8 cellular contexts compared by ENCODE assay signal in genomic region chr21:34846214-34846575, GRCh38.
A peak's percentile ranks its signal among the peaks of the same experiment; 100 is the strongest.
DNase-seq lines count a peak whose midpoint lies in the region; ATAC-seq and TF ChIP-seq lines count a peak whose summit lies in the region.
"Had no signal": no experiment of that assay in that cellular context is flagged by ENCODE, and none has a peak within 500 bp of the region (broad histone marks: within the 10 kb centered on the region; RNA-seq: fewer than 3 reads in every experiment).

No MANE protein-coding gene starts in this region.

- H3K9me2 ChIP-seq in HCT116 (ENCODE audit: insufficient read depth), result no peaks in the 10 kb centered on the region

- no peaks in the 10 kb centered on the region for H4K20me1 ChIP-seq in HCT116 (ENCODE audit: insufficient read depth)
- peaks cover 98% of the 10 kb centered on the region for H4K20me1 ChIP-seq in smooth muscle cell (ENCODE audit: low read depth)

- no peak overlapping the region for H2AFZ ChIP-seq in HCT116 (ENCODE audit: low read depth, low read length, poor library complexity, severe bottlenecking)
- no peak overlapping the region for H2AFZ ChIP-seq in smooth muscle cell (ENCODE audit: low read depth)

- H3K79me2 ChIP-seq in HCT116 (ENCODE audit: insufficient read depth, low read length) (peaks cover 32% of the 10 kb centered on the region), smooth muscle cell (ENCODE audit: low read depth) (peaks cover 77% of the 10 kb centered on the region)

- no peak for TF ChIP-seq RAD21 in HCT116 (IDR thresholded peaks at IDR 0.05; ENCODE audit: low read depth)

- ATAC-seq in HCT116 (peak; percentile 47), foreskin keratinocyte (no peak), HG02852 (IDR thresholded peaks at IDR 0.05; ENCODE audit: unreplicated experiment) (no peak), HG02588 (IDR thresholded peaks at IDR 0.05; ENCODE audit: unreplicated experiment) (no peak)

- H3K9ac ChIP-seq in HCT116 (ENCODE audit: low read length), result peak overlapping the region; percentile 57
- H3K9ac ChIP-seq in smooth muscle cell (ENCODE audit: low read depth), result peak overlapping the region; percentile 6

- DNase-seq in HCT116 (ENCODE audit: low read depth, low spot score), result no peak
- DNase-seq in SJCRH30, result peak in 1 of 2 experiments; percentile 54
- DNase-seq in foreskin keratinocyte, result no peak
- DNase-seq in smooth muscle cell (lab: John Stamatoyannopoulos, UW; ENCODE audit: unreplicated experiment), result no peak
- DNase-seq in NOMO-1 treated with DMSO at 0.1 percent for 48 hours (lab: John Stamatoyannopoulos, UW; ENCODE audit: unreplicated experiment), result no peak
- DNase-seq: GOT3 had no signal

- H3K27ac ChIP-seq in HCT116 (ENCODE audit: low read depth, low read length) (peak overlapping the region; percentile 65), SJCRH30 (peak overlapping the region; percentile 24), foreskin keratinocyte (peak overlapping the region; percentile 54), smooth muscle cell (ENCODE audit: low read depth) (peak overlapping the region; percentile 92)

- peaks cover 57 to 60% of the 10 kb centered on the region in 2 experiments for H3K4me1 ChIP-seq in HCT116 (ENCODE audit: control insufficient read depth in 1 of 2, insufficient read depth in 2 of 2, low read length in 2 of 2)
- peaks cover 29% of the 10 kb centered on the region for H3K4me1 ChIP-seq in SJCRH30
- peaks cover 40% of the 10 kb centered on the region for H3K4me1 ChIP-seq in foreskin keratinocyte
- peaks cover 30% of the 10 kb centered on the region for H3K4me1 ChIP-seq in smooth muscle cell (ENCODE audit: low read depth)

- CTCF ChIA-PET in HCT116 (lab: Charles Lee), result interaction anchor here (1.0 to 2.5 kb wide), 4 partner anchors 9 to 154 kb away, joined by 4 to 11 read pairs (median 6); no protein-coding TSS in a partner anchor

- H3K9me3 ChIP-seq in HCT116 (ENCODE audit: control insufficient read depth in 1 of 2, insufficient read depth in 1 of 2, low read depth in 1 of 2, low read length in 2 of 2) (no peaks in the 10 kb centered on the region), SJCRH30 (replicated peaks) (no peaks in the 10 kb centered on the region), smooth muscle cell (replicated peaks; ENCODE audit: low read depth) (no peaks in the 10 kb centered on the region)

- TF ChIP-seq CTCF in HCT116 (IDR thresholded peaks at IDR 0.05 in 2 of 3, conservative IDR thresholded peaks at IDR 0.05 in 1 of 3; ENCODE audit: borderline replicate concordance in 1 of 3, insufficient read depth in 1 of 3, low read depth in 2 of 3, low read length in 2 of 3), result no peak
- TF ChIP-seq CTCF in foreskin keratinocyte (conservative IDR thresholded peaks at IDR 0.05), result no peak
- TF ChIP-seq CTCF in smooth muscle cell (IDR thresholded peaks at IDR 0.05; ENCODE audit: borderline replicate concordance, insufficient read depth, poor library complexity, severe bottlenecking), result no peak

- WGBS in smooth muscle cell (ENCODE audit: low lambda C conversion rate), result 40% methylated on average over 2 of the region's 2 CpGs

- intact Hi-C loops in HCT116 (cut with micrococcal nuclease), result loop anchor here (1.0 kb wide), 1 partner anchor 101 kb away; no protein-coding TSS in a partner anchor

- peaks cover 2 to 21% of the 10 kb centered on the region in 2 experiments; a peak in 2 of 4 replicates for H3K36me3 ChIP-seq in HCT116 (ENCODE audit: control insufficient read depth in 1 of 2, insufficient read depth in 2 of 2, low read length in 2 of 2)
- peaks cover 42% of the 10 kb centered on the region for H3K36me3 ChIP-seq in SJCRH30
- H3K36me3 ChIP-seq in smooth muscle cell (ENCODE audit: low read depth), result peaks cover 10% of the 10 kb centered on the region

- RAD21 ChIA-PET in HCT116 (lab: Charles Lee; ENCODE audit: low non-redundant PET in 1 of 2, low total read pairs in 2 of 2, uncharacterized antibody in 2 of 2, unreplicated experiment in 2 of 2), result interaction anchor here (0.7 to 2.0 kb wide), 12 partner anchors 10 to 192 kb away, joined by 3 to 10 read pairs (median 4); no protein-coding TSS in a partner anchor

- H3F3A ChIP-seq in smooth muscle cell (ENCODE audit: low read depth), result peaks cover 75% of the 10 kb centered on the region

- H3K27me3 ChIP-seq in HCT116 (ENCODE audit: insufficient read depth, low read length), result no peaks in the 10 kb centered on the region
- H3K27me3 ChIP-seq in SJCRH30, result no peaks in the 10 kb centered on the region
- no peaks in the 10 kb centered on the region for H3K27me3 ChIP-seq in foreskin keratinocyte
- no peaks in the 10 kb centered on the region for H3K27me3 ChIP-seq in smooth muscle cell (ENCODE audit: low read depth)

- BruUV-seq in HCT116 (replicated peaks; lab: Mats Ljungman, UMichigan), result no TSS peak

- peak overlapping the region in 1 of 2 experiments; percentile 33; a peak in 3 of 4 replicates for H3K4me3 ChIP-seq in HCT116 (replicated peaks in 1 of 2; ENCODE audit: low read depth in 1 of 2, low read length in 2 of 2)
- no peak overlapping the region for H3K4me3 ChIP-seq in SJCRH30
- no peak overlapping the region for H3K4me3 ChIP-seq in smooth muscle cell

- H3K4me2 ChIP-seq in HCT116 (ENCODE audit: low read length), result peak overlapping the region; percentile 80
- peak overlapping the region; percentile 73 for H3K4me2 ChIP-seq in smooth muscle cell

- TF ChIP-seq POLR2A in HCT116 (IDR thresholded peaks at IDR 0.05; ENCODE audit: borderline replicate concordance, extremely low read depth, insufficient read depth, insufficient read length), result no peak

- POLR2A ChIA-PET in HCT116 (lab: Charles Lee), result interaction anchor here (0.7 to 2.1 kb wide), 5 partner anchors 9 to 783 kb away, joined by 3 to 14 read pairs (median 3); no protein-coding TSS in a partner anchor

TF ChIP-seq in HCT116, 20 proteins besides CTCF, POLR2A, EP300 and RAD21:
- TF ChIP-seq SIN3A (IDR thresholded peaks at IDR 0.05; ENCODE audit: low read depth) (no peak), YY1 (IDR thresholded peaks at IDR 0.05; ENCODE audit: extremely low read depth, insufficient replicate concordance, low read depth, low read length) (no peak), ZNF274 (IDR thresholded peaks at IDR 0.05; ENCODE audit: low read depth, low read length) (no peak), ZBTB33 (IDR thresholded peaks at IDR 0.05; ENCODE audit: extremely low read depth, insufficient replicate concordance, low read length) (no peak), SRF (IDR thresholded peaks at IDR 0.05; ENCODE audit: low read depth) (no peak), ZFX (IDR thresholded peaks at IDR 0.05) (no peak), CEBPB (IDR thresholded peaks at IDR 0.05; ENCODE audit: low read depth) (no peak), EZH2phosphoT487 (IDR thresholded peaks at IDR 0.05; ENCODE audit: borderline replicate concordance) (no peak)

Comparison
In these comparisons a context has a peak if more than half of its experiments do, and no peak if none do; other contexts are left out.
1. H3K27ac ChIP-seq: peak in every context shown above with its lines; median percentile 92 in smooth muscle cell; 65 in HCT116; 54 in foreskin keratinocyte; 24 in SJCRH30.